In the genomic region with DNA sequence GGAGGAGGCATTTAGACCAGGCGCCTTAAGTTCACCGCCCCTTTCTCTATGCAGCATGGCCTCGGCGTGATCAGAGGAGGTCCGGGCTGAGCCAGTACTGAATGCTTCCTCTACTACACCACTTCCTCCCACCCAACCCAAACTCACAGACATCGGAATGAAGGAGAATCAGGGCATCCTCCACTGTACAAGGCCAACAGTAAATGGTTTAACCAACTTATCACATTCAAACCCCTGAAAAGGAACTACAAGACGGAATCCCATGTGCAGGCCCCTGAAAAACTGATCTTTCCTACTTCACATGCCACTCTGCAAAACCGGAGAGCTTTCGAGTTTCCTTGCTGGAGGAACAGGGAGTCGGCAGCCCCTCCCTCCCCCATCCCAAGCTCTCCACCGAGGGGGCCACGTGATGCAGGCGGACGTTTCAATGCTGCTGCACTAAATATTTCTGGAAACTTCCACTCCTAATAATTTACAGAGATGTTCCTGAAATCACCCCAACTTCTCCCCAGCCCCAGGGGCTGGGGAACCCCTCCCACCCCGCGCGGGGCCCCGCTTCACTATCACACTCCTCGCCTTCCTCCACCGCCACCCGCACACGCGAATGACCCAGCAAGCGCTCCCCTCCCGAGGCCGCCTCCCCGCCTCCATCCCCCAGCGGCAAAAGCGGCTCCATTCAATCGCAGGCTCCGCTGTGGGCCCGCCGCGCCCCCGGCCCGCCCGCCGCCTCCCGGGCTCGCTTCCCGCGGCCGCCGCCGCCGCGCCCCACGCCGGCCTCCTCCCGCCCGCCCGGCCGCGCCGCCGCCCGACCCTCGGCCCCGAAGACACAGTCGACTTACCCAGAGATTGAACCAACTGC, we compare ENCODE assay signal across 8 cellular contexts.
A peak's percentile ranks its signal among the peaks of the same experiment; 100 is the strongest.
DNase-seq lines count a peak whose midpoint lies in the region; ATAC-seq lines count a peak whose summit lies in the region.

No MANE protein-coding gene starts in this region.

- H3K27ac ChIP-seq in cingulate gyrus (ENCODE audit: low read depth, low read length) (peak overlapping the region; percentile 95), layer of hippocampus (ENCODE audit: low read depth, low read length) (peak overlapping the region; percentile 100)

- DNase-seq in AG08396 (ENCODE audit: low spot score) (peak; percentile 73), NCI-H2227 treated with DMSO at 0.1 percent for 48 hours (lab: John Stamatoyannopoulos, UW) (peak; percentile 90)
- peak; percentile 81 to 86 for DNase-seq in activated CD4-positive, alpha-beta T cell treated with anti-CD3 and anti-CD28 coated beads for 4 hours
- DNase-seq in stimulated activated CD4-positive, alpha-beta T cell treated with anti-CD3 and anti-CD28 coated beads, Interleukin-1b, Interleukin-23, amount 100 ng/mL, for 24 hours (ENCODE audit: low read depth in 4 of 4, low spot score in 1 of 4), result peak in 3 of 4 experiments; percentile 56 to 73 (median 71)

- no peaks in the 10 kb centered on the region for H3K27me3 ChIP-seq in layer of hippocampus (ENCODE audit: control insufficient read depth, insufficient read depth, low read length)

- ATAC-seq in GM18907 (IDR thresholded peaks at IDR 0.05; ENCODE audit: unreplicated experiment) (peak; percentile 59), HG03139 (IDR thresholded peaks at IDR 0.05; ENCODE audit: unreplicated experiment) (peak; percentile 52)

Comparison
In these comparisons a context has a peak if more than half of its experiments do, and no peak if none do; other contexts are left out.
1. Peak in every context shown above with its lines: DNase-seq, ATAC-seq and H3K27ac ChIP-seq.